ENCODE assay signal across 9 cellular contexts in the genomic region with DNA sequence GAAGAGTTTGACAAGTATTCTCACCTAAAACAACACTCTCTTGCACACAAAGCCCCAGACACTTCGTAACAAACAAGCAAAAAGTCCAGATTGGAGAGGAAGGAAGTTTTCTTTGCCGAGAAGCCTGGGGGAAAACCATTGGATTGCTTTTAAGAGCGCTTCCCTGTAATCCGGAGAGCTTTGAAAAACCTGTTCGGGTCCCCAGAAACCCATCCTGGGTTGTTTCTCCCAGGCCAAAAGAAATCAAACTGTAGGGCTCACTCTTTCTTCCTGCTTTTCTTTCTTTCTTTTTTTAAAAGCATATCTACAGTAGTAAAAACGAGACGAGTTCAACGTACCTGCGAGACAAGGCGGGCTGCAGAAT. TPM values are rescaled to one million over a fixed set of nuclear protein-coding genes. Genes with fewer than 3 reads are reported as not detected.
DNase-seq lines count a peak whose midpoint lies in the region; ATAC-seq, FAIRE-seq and TF ChIP-seq lines count a peak whose summit lies in the region.
"Had no signal": no experiment of that assay in that cellular context is flagged by ENCODE, and none has a peak within 500 bp of the region (broad histone marks: within the 10 kb centered on the region; RNA-seq: fewer than 3 reads in every experiment).

No MANE protein-coding gene starts in this region.

- H3K4me3 ChIP-seq in A549 (peak overlapping the region; percentile 43), H7 (ENCODE audit: insufficient read depth, low read depth, low read length) (peak overlapping the region; percentile 68), mesenchymal stem cell (ENCODE audit: insufficient read depth in 1 of 2, low read depth in 1 of 2, low read length in 2 of 2) (peak overlapping the region in 1 of 2 experiments; percentile 70)

- H3K9me3 ChIP-seq in A549 (no peaks in the 10 kb centered on the region), mesenchymal stem cell (ENCODE audit: control insufficient read depth, low read length) (no peaks in the 10 kb centered on the region)

- H3K4me2 ChIP-seq in A549 (peak overlapping the region; percentile 87), mesenchymal stem cell (ENCODE audit: low read length, poor library complexity, severe bottlenecking) (peak overlapping the region; percentile 94)

- no peak for TF ChIP-seq RAD21 in A549 (conservative IDR thresholded peaks at IDR 0.05 in 1 of 2, IDR thresholded peaks at IDR 0.05 in 1 of 2)

- no peak overlapping the region for H2AFZ ChIP-seq in mesenchymal stem cell (ENCODE audit: low read depth, low read length)

- no peak for TF ChIP-seq CTCF in A549 (IDR thresholded peaks at IDR 0.05)

- H3K79me1 ChIP-seq in mesenchymal stem cell (replicated peaks; ENCODE audit: low read length, poor library complexity, severe bottlenecking): no peaks in the 10 kb centered on the region

- DNase-seq in A549 (ENCODE audit: low read depth in 1 of 2, low spot score in 1 of 2) (no peak), H7 (no peak), astrocyte of the hippocampus (ENCODE audit: low read depth, low spot score) (peak; percentile 28), mesenchymal stem cell (peak; percentile 18), caudate nucleus (lab: John Stamatoyannopoulos, UW) (no peak), NCI-H1436 (lab: John Stamatoyannopoulos, UW) (no peak)

- no peak for TF ChIP-seq POLR2A in A549 (IDR thresholded peaks at IDR 0.05; ENCODE audit: low read length)

- H4K91ac ChIP-seq in mesenchymal stem cell (ENCODE audit: low read length): no peak overlapping the region

- no peak overlapping the region for H2AK5ac ChIP-seq in mesenchymal stem cell (ENCODE audit: low read length, severe bottlenecking)

- no peak overlapping the region for H3K23ac ChIP-seq in mesenchymal stem cell (ENCODE audit: low read length in 2 of 2)

- POLR2A ChIA-PET in A549 (lab: Yijun Ruan, JAX): no interaction called here

- H2BK15ac ChIP-seq in mesenchymal stem cell (ENCODE audit: low read depth, poor library complexity, severe bottlenecking): no peak overlapping the region

- no peak overlapping the region for H3K4ac ChIP-seq in mesenchymal stem cell (ENCODE audit: low read depth in 1 of 2, low read length in 2 of 2)

- no peaks in the 10 kb centered on the region for H3K36me3 ChIP-seq in H7 (replicated peaks; ENCODE audit: control insufficient read depth, insufficient read depth, low read length)
- peaks cover 0 to 2% of the 10 kb centered on the region in 2 experiments for H3K36me3 ChIP-seq in mesenchymal stem cell (ENCODE audit: control insufficient read depth in 1 of 2, insufficient read depth in 2 of 2, low read depth in 1 of 2, low read length in 2 of 2)

- no peak overlapping the region for H2BK5ac ChIP-seq in mesenchymal stem cell (ENCODE audit: low read depth, low read length, poor library complexity, severe bottlenecking)

- H3K4me1 ChIP-seq in A549 (peaks cover 19% of the 10 kb centered on the region; the same call in 2 of the 3 replicates), mesenchymal stem cell (ENCODE audit: control insufficient read depth, insufficient read depth, low read depth, low read length) (peaks cover 33% of the 10 kb centered on the region)

- CTCF ChIA-PET in A549 (lab: Yijun Ruan, JAX): no interaction called here

- no peak overlapping the region for H3K18ac ChIP-seq in mesenchymal stem cell (ENCODE audit: low read depth in 1 of 2, low read length in 2 of 2)

- no peak overlapping the region for H2BK12ac ChIP-seq in mesenchymal stem cell (ENCODE audit: low read length in 2 of 2)

- H3K27me3 ChIP-seq in H7 (ENCODE audit: control insufficient read depth, insufficient read depth, low read length): peaks cover 56% of the 10 kb centered on the region
- H3K27me3 ChIP-seq in mesenchymal stem cell (ENCODE audit: control insufficient read depth in 1 of 2, insufficient read depth in 1 of 2, low read length in 2 of 2): peaks cover 79 to 95% of the 10 kb centered on the region in 2 experiments

- 2% methylated on average over 10 of the region's 10 CpGs for WGBS in A549 (ENCODE audit: missing lambda C conversion rate)
- 1% methylated on average over 10 of the region's 10 CpGs for WGBS in mesenchymal stem cell

- no peak for ATAC-seq in A549
- no peak for ATAC-seq in GM18511 (IDR thresholded peaks at IDR 0.05; ENCODE audit: unreplicated experiment)
- ATAC-seq in GM21526 (IDR thresholded peaks at IDR 0.05; ENCODE audit: low FRiP score, unreplicated experiment): no peak

- no peak overlapping the region for H3K27ac ChIP-seq in A549
- no peak overlapping the region for H3K27ac ChIP-seq in mesenchymal stem cell (ENCODE audit: low read length, poor library complexity, severe bottlenecking)
- no peak overlapping the region for H3K27ac ChIP-seq in caudate nucleus (ENCODE audit: low read depth, low read length)

- no peak overlapping the region for H3K14ac ChIP-seq in mesenchymal stem cell (ENCODE audit: low read length in 2 of 2)

- H3K9ac ChIP-seq in mesenchymal stem cell (ENCODE audit: low read length): no peak overlapping the region

- FAIRE-seq in A549 (lab: Jason Lieb, UNC): no peak
- FAIRE-seq: islet of Langerhans had no signal

- H2BK120ac ChIP-seq in mesenchymal stem cell (ENCODE audit: low read depth, low read length): no peak overlapping the region

- no peak for TF ChIP-seq EP300 in A549 (IDR thresholded peaks at IDR 0.05)

- no peak overlapping the region for H4K8ac ChIP-seq in mesenchymal stem cell (ENCODE audit: low read length)

TF ChIP-seq in A549, 52 proteins besides CTCF, POLR2A, EP300 and RAD21:
- TF ChIP-seq HOXB13 (CRISPR knock-in tag; IDR thresholded peaks at IDR 0.05; ENCODE audit: low read depth): no peak
- TF ChIP-seq CBX8 (IDR thresholded peaks at IDR 0.05): no peak
- TF ChIP-seq FOSB (CRISPR knock-in tag; IDR thresholded peaks at IDR 0.05): no peak
- TF ChIP-seq, protein P1, sequence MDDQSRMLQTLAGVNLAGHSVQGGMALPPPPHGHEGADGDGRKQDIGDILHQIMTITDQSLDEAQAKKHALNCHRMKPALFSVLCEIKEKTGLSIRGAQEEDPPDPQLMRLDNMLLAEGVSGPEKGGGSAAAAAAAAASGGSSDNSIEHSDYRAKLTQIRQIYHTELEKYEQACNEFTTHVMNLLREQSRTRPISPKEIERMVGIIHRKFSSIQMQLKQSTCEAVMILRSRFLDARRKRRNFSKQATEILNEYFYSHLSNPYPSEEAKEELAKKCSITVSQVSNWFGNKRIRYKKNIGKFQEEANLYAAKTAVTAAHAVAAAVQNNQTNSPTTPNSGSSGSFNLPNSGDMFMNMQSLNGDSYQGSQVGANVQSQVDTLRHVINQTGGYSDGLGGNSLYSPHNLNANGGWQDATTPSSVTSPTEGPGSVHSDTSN (IDR thresholded peaks at IDR 0.05): no peak
- TF ChIP-seq FOSL2 (IDR thresholded peaks at IDR 0.05): no peak
- no peak for TF ChIP-seq FOSL2 (CRISPR knock-in tag; IDR thresholded peaks at IDR 0.05)
- TF ChIP-seq HDAC2 (IDR thresholded peaks at IDR 0.05): no peak
- no peak for TF ChIP-seq CHD2 (IDR thresholded peaks at IDR 0.05; ENCODE audit: low read length, partially characterized antibody)
- no peak for TF ChIP-seq FOXS1 (CRISPR knock-in tag; IDR thresholded peaks at IDR 0.05)
- no peak for TF ChIP-seq RCOR1 (IDR thresholded peaks at IDR 0.05; ENCODE audit: low read depth, low read length)
- TF ChIP-seq HOXA7 (CRISPR knock-in tag; IDR thresholded peaks at IDR 0.05): no peak
- TF ChIP-seq GATA3 (IDR thresholded peaks at IDR 0.05; ENCODE audit: borderline replicate concordance): no peak
- no peak for TF ChIP-seq TFCP2L1 (CRISPR knock-in tag; IDR thresholded peaks at IDR 0.05)
- no peak for TF ChIP-seq JUNB (IDR thresholded peaks at IDR 0.05)
- no peak for TF ChIP-seq ZNF302 (CRISPR knock-in tag; IDR thresholded peaks at IDR 0.05)
- no peak for TF ChIP-seq EHF (CRISPR knock-in tag; IDR thresholded peaks at IDR 0.05)
- no peak for TF ChIP-seq POLR2AphosphoS2 (conservative IDR thresholded peaks at IDR 0.05; ENCODE audit: low read length)
- no peak for TF ChIP-seq JUN (IDR thresholded peaks at IDR 0.05)
- no peak for TF ChIP-seq KDM5A (IDR thresholded peaks at IDR 0.05)
- TF ChIP-seq RARB (CRISPR knock-in tag; IDR thresholded peaks at IDR 0.05): no peak

RNA-seq across cellular contexts. Expression of a gene that starts 0.7 kb away (rescaled TPM):
- polyA plus RNA-seq in A549 (2011; rRNA removed): not detected in 2 replicates
- polyA plus RNA-seq in A549 (2012; cell fraction: cytosol; rRNA removed): not detected in 2 replicates
- polyA plus RNA-seq in A549 (2012; cell fraction: nucleus; rRNA removed): not detected in 2 replicates
- not detected in 3 replicates for polyA plus RNA-seq in A549 (2017; fragmentation: RNase III; extraction: RNeasy Plus Mini Kit Qiagen cat#74134 plus additional on column Dnase treatment)
- polyA minus RNA-seq in A549 (2011; rRNA and poly(A)+ RNA removed): not detected in 2 replicates
- 44.9 and 59.2 TPM in 2 replicates for total RNA-seq in H7 (2014; rRNA removed; shearing (Covaris generic))
- not detected for polyA plus RNA-seq in mesenchymal stem cell (2013, experiment 1 of 2)
- 0.01 TPM for polyA plus RNA-seq in mesenchymal stem cell (2013, experiment 2 of 2)

Comparison
In these comparisons a context has a peak if more than half of its experiments do, and no peak if none do; other contexts are left out.
1. DNase-seq: peak in astrocyte of the hippocampus (single experiment) and mesenchymal stem cell (single experiment); none in A549 (0 of 2), H7 (single experiment), caudate nucleus (0 of 61) and NCI-H1436 (single experiment).